In the genomic region with DNA sequence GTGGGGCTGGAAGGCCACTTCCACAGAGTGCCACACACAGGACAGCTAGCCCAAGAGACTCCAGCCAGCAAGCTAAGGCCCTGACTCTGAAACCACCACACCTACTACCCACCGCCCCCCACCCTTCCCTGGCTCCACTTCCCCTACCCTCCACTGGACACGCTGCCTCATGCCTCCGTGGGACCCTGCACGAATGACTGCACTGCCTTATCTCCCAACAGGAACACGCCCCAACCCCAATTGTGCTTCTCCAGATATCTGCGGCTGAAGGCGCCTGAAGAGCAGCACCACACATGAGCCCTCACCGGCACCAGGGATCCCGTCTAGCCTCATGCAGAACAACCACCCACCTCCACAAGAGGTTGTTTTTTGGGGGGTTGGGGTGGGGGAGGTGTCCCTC, we compare ENCODE assay signal across 21 cellular contexts. TPM values are rescaled to one million over a fixed set of nuclear protein-coding genes. Genes with fewer than 3 reads are reported as not detected.
A peak's percentile ranks its signal among the peaks of the same experiment; 100 is the strongest.
DNase-seq lines count a peak whose midpoint lies in the region; ATAC-seq, FAIRE-seq and TF ChIP-seq lines count a peak whose summit lies in the region.
"Had no signal": no experiment of that assay in that cellular context is flagged by ENCODE, and none has a peak within 500 bp of the region (broad histone marks: within the 10 kb centered on the region; RNA-seq: fewer than 3 reads in every experiment).

No MANE protein-coding gene starts in this region.

- H3K4me3 Mint-ChIP-seq in mesothelial cell of epicardium: peak overlapping the region; percentile 18

- H3K4me2 ChIP-seq in K562 (ENCODE audit: insufficient read depth, low read length): peak overlapping the region; percentile 60

- H3K27me3 ChIP-seq in H7 (ENCODE audit: control insufficient read depth, insufficient read depth, low read length): peaks cover 2% of the 10 kb centered on the region; the same call in 1 of the 2 replicates
- no peaks in the 10 kb centered on the region for H3K27me3 ChIP-seq in K562 (ENCODE audit: control insufficient read depth in 2 of 2, insufficient read depth in 2 of 2, low read length in 2 of 2)
- H3K27me3 ChIP-seq in spleen (replicated peaks in 1 of 7): peaks cover 6 to 57% (median 38%) of the 10 kb centered on the region in 7 donors
- peaks cover 21% of the 10 kb centered on the region for H3K27me3 ChIP-seq in BE2C

- no peak overlapping the region for H3K4me3 ChIP-seq in H7 (ENCODE audit: insufficient read depth, low read depth, low read length)
- H3K4me3 ChIP-seq in K562: no peak overlapping the region; the same call in 1 of the 2 replicates
- H3K4me3 ChIP-seq in spleen: no peak overlapping the region
- H3K4me3 ChIP-seq in BE2C (ENCODE audit: low read depth, low read length): no peak overlapping the region

- peaks cover 38% of the 10 kb centered on the region for H3K27me3 Mint-ChIP-seq in mesothelial cell of epicardium (ENCODE audit: low read depth)

- DNase-seq in H7: peak; percentile 32
- DNase-seq in K562 (ENCODE audit: extremely low read depth in 1 of 4, low spot score in 3 of 4): peak in 2 of 4 experiments; percentile 42 to 57
- no peak for DNase-seq in mesothelial cell of epicardium (ENCODE audit: low spot score in 2 of 2, unreplicated experiment in 2 of 2)
- DNase-seq in spleen: no peak
- no peak for DNase-seq in BE2C
- DNase-seq: CD8-positive, alpha-beta memory T cell; DMS79; MM.1S; NCI-H1105 treated with DMSO at 0.1 percent for 48 hours; NCI-H1694 treated with DMSO at 0.1 percent for 48 hours; NCI-H2107; NCI-H226; PC-3 had no signal

- H2AFZ ChIP-seq in K562 (ENCODE audit: low read depth, low read length): no peak overlapping the region

- 3% methylated on average over 9 of the region's 9 CpGs for WGBS in K562 (ENCODE audit: insufficient coverage, low coverage, missing lambda C conversion rate)
- 70 to 86% (median 83%) methylated on average over 9 of the region's 9 CpGs for WGBS in spleen, 5 donors

- CTCF ChIA-PET in K562 (lab: Yijun Ruan, JAX; ENCODE audit: low intra/inter-chr PET ratio): interaction anchor here (0.6 kb wide), 1 partner anchor 155 kb away, joined by 3 read pairs; no protein-coding TSS in a partner anchor

- peaks cover 27% of the 10 kb centered on the region for H3K79me2 ChIP-seq in K562 (ENCODE audit: control insufficient read depth, insufficient read depth, low read length)

- TF ChIP-seq CTCF in K562 (IDR thresholded peaks at IDR 0.05 in 2 of 3, conservative IDR thresholded peaks at IDR 0.05 in 1 of 3; ENCODE audit: insufficient read depth in 2 of 3, low read depth in 1 of 3, low read length in 3 of 3) (no peak), mesothelial cell of epicardium (IDR thresholded peaks at IDR 0.05; ENCODE audit: unreplicated experiment) (no peak), spleen (IDR thresholded peaks at IDR 0.05 in 8 of 11, conservative IDR thresholded peaks at IDR 0.05 in 3 of 11) (no peak), BE2C (IDR thresholded peaks at IDR 0.05; ENCODE audit: low read depth, low read length) (no peak)

- no peaks in the 10 kb centered on the region for H3K9me3 ChIP-seq in K562 (replicated peaks; ENCODE audit: control insufficient read depth, insufficient read depth, low read depth, low read length)
- H3K9me3 ChIP-seq in spleen: no peaks in the 10 kb centered on the region
- no peaks in the 10 kb centered on the region; the same call in 1 of the 2 replicates for H3K9me3 ChIP-seq in BE2C

- no peak for TF ChIP-seq EP300 in K562 (IDR thresholded peaks at IDR 0.05; ENCODE audit: low read length)

- no peak overlapping the region for H3K27ac Mint-ChIP-seq in mesothelial cell of epicardium
- H3K27ac Mint-ChIP-seq: CD8-positive, alpha-beta memory T cell had no signal

- H3K27ac ChIP-seq in K562 (ENCODE audit: extremely low read depth, low read depth, low read length): no peak overlapping the region
- peak overlapping the region; percentile 67 for H3K27ac ChIP-seq in temporal lobe (ENCODE audit: low read depth, low read length)
- no peak overlapping the region for H3K27ac ChIP-seq in spleen
- H3K27ac ChIP-seq: RWPE1 had no signal

- peaks cover 17% of the 10 kb centered on the region for H3K4me1 Mint-ChIP-seq in mesothelial cell of epicardium

- peaks cover 25 to 60% of the 10 kb centered on the region in 2 experiments; a peak in 4 of 5 replicates for H3K4me1 ChIP-seq in K562 (replicated peaks in 1 of 2; ENCODE audit: control insufficient read depth in 2 of 2, insufficient read depth in 2 of 2, low read length in 2 of 2)
- peaks cover 12 to 46% (median 33%) of the 10 kb centered on the region in 6 donors for H3K4me1 ChIP-seq in spleen
- peaks cover 16% of the 10 kb centered on the region for H3K4me1 ChIP-seq in BE2C

- H3K36me3 ChIP-seq in H7 (replicated peaks; ENCODE audit: control insufficient read depth, insufficient read depth, low read length): no peaks in the 10 kb centered on the region; the same call in 1 of the 2 replicates
- H3K36me3 ChIP-seq in K562 (ENCODE audit: control insufficient read depth, insufficient read depth, low read length): no peaks in the 10 kb centered on the region
- H3K36me3 ChIP-seq in spleen: no peaks in the 10 kb centered on the region
- no peaks in the 10 kb centered on the region for H3K36me3 ChIP-seq in BE2C

- no peaks in the 10 kb centered on the region for H3K36me3 Mint-ChIP-seq in mesothelial cell of epicardium
- H3K36me3 Mint-ChIP-seq: CD8-positive, alpha-beta memory T cell; IgD-negative memory B cell had no signal

- no peaks in the 10 kb centered on the region for H3K9me3 Mint-ChIP-seq in mesothelial cell of epicardium
- H3K9me3 Mint-ChIP-seq: CD8-positive, alpha-beta memory T cell had no signal

- in situ Hi-C loops in K562 (cut with MboI): no loop called here

- intact Hi-C loops in K562 (cut with micrococcal nuclease): loop anchor here (5.0 kb wide), 1 partner anchor 242 kb away; no protein-coding TSS in a partner anchor
- intact Hi-C loops in spleen (cut with DNase I; ENCODE audit: low total_unique reads): loop anchor here (10.0 kb wide), 1 partner anchor 195 kb away; no protein-coding TSS in a partner anchor

- no peak for TF ChIP-seq RAD21 in K562 (CRISPR knock-in tag; conservative IDR thresholded peaks at IDR 0.05 in 1 of 2, IDR thresholded peaks at IDR 0.05 in 1 of 2)

- H3K9me1 ChIP-seq in K562 (ENCODE audit: control insufficient read depth, insufficient read depth, low read length): peaks cover 7% of the 10 kb centered on the region

- no peaks in the 10 kb centered on the region for H4K20me1 ChIP-seq in K562 (replicated peaks; ENCODE audit: control insufficient read depth, insufficient read depth, low read length)

- BruUV-seq in K562 (replicated peaks; lab: Mats Ljungman, UMichigan): no TSS peak

- POLR2A ChIA-PET in K562 (lab: Yijun Ruan, JAX): interaction anchor here (0.7 to 1.6 kb wide), 3 partner anchors 10 to 119 kb away, joined by 3 to 5 read pairs (median 5); no protein-coding TSS in a partner anchor

- TF ChIP-seq POLR2A in K562 (conservative IDR thresholded peaks at IDR 0.05): no peak
- no peak for TF ChIP-seq POLR2A in spleen (IDR thresholded peaks at IDR 0.05)

- ATAC-seq in K562 (no peak), HG03108 (IDR thresholded peaks at IDR 0.05; ENCODE audit: unreplicated experiment) (no peak)
- ATAC-seq: PC-3 had no signal

- H3K9ac ChIP-seq in K562 (ENCODE audit: insufficient read depth in 1 of 2, low read depth in 2 of 2, low read length in 2 of 2): peak overlapping the region in 1 of 2 experiments; percentile 92; a peak in 2 of 4 replicates

- FAIRE-seq in K562 (lab: Jason Lieb, UNC): no peak
- FAIRE-seq: GM12892, GM18507, HTR-8/SVneo had no signal

TF ChIP-seq in K562, 482 proteins besides CTCF, POLR2A, EP300 and RAD21 (continues in another document):
- peak; percentile 23; the same call in 1 of the 2 replicates for TF ChIP-seq ARID1B (IDR thresholded peaks at IDR 0.05)
- peak; percentile 66; the same call in 1 of the 2 replicates for TF ChIP-seq ZBTB7A (IDR thresholded peaks at IDR 0.05; ENCODE audit: borderline replicate concordance, control insufficient read depth, low read depth, low read length)
- TF ChIP-seq ZNF253 (CRISPR knock-in tag; conservative IDR thresholded peaks at IDR 0.05): no peak
- no peak for TF ChIP-seq TCFL5 (CRISPR knock-in tag; conservative IDR thresholded peaks at IDR 0.05)
- TF ChIP-seq HDGF (IDR thresholded peaks at IDR 0.05): no peak
- TF ChIP-seq MEF2A (IDR thresholded peaks at IDR 0.05; ENCODE audit: control insufficient read depth, low read depth, low read length): no peak
- TF ChIP-seq HEY1 (CRISPR knock-in tag; IDR thresholded peaks at IDR 0.05; ENCODE audit: borderline replicate concordance): no peak
- TF ChIP-seq ILF3 (IDR thresholded peaks at IDR 0.05; ENCODE audit: borderline replicate concordance): no peak

RNA-seq across cellular contexts. Expression of gene LINGO1, which starts 2.6 kb away (rescaled TPM):
- 10.6 and 11.9 TPM in 2 replicates for total RNA-seq in H7 (2014; rRNA removed; shearing (Covaris generic))
- total RNA-seq in K562 (2011; cell fraction: chromatin; rRNA removed; ENCODE audit: low replicate concordance): 11.5 and 26.9 TPM in 2 replicates
- total RNA-seq in K562 (2011; cell fraction: nucleolus; rRNA removed): 18.7 and 19.2 TPM in 2 replicates
- total RNA-seq in K562 (2011; cell fraction: nucleoplasm; rRNA removed): 24.1 and 38.6 TPM in 2 replicates
- total RNA-seq in K562 (2014; rRNA removed) (2.1 and 3.3 TPM in 2 replicates), K562 (2014; rRNA removed; fragmentation: Illumina TruSeq; extraction: Trizol) (0.65 and 0.73 TPM in 2 replicates), K562 (2015; rRNA removed; fragmentation: Illumina TruSeq; extraction: Trizol) (2.0 TPM in 2 replicates), K562 (2021) (14.3 and 14.8 TPM in 2 replicates), mesothelial cell of epicardium (16.5 to 18.7 TPM (median 18.0 TPM) in 3 replicates), temporal lobe (46.2 TPM), spleen (1 to 10 TPM; 1.6 to 7.3 (median 3.8) TPM)
- polyA plus RNA-seq in K562 (2011; rRNA removed) (12.4 and 19.4 TPM in 2 replicates), K562 (2014; fragmentation: Illumina TruSeq; extraction: Trizol) (15.3 and 19.0 TPM in 2 replicates), K562 (2014; fragmentation: Nextera tagmentation; extraction: Ambion mirVana) (under 1 TPM; 0.07 to 0.08 TPM), K562 (2014; rRNA removed) (8.1 and 9.3 TPM in 2 replicates), spleen (1 to 10 TPM in 1 of 3 donors, under 1 TPM in 2; 0.46 to 1.2 (median 0.93) TPM)
- 14.2 and 25.6 TPM in 2 replicates for polyA plus RNA-seq in K562 (2011; cell fraction: cytosol; rRNA removed)
- 10.6 and 19.2 TPM in 2 replicates for polyA plus RNA-seq in K562 (2011; cell fraction: nucleus; rRNA removed)
- polyA plus RNA-seq in K562 (2012): 8.0 and 8.2 TPM in 2 replicates
- 5.8 and 8.8 TPM in 2 replicates for polyA minus RNA-seq in K562 (2011; rRNA and poly(A)+ RNA removed)
- 14.6 and 15.2 TPM in 2 replicates for polyA minus RNA-seq in K562 (2011; cell fraction: cytosol; rRNA and poly(A)+ RNA removed)
- polyA minus RNA-seq in K562 (2011; cell fraction: nucleus; rRNA and poly(A)+ RNA removed): 3.4 and 3.8 TPM in 2 replicates
- 44.0 TPM for polyA plus RNA-seq in BE2C (2012; ENCODE audit: insufficient read depth, insufficient read length, low read depth)
- total RNA-seq: CD8-positive, alpha-beta memory T cell; LHCN-M2; PC-3 had no signal
- polyA plus RNA-seq: CD8-positive, alpha-beta memory T cell; IgD-negative memory B cell had no signal
